In genomic region chr12:49092086-49092815, GRCh38 we compare ENCODE assay signal across 1 cellular context.
A peak's percentile ranks its signal among the peaks of the same experiment; 100 is the strongest.
TF ChIP-seq lines count a peak whose summit lies in the region.

No MANE protein-coding gene starts in this region.

TF ChIP-seq in HepG2, 621 proteins besides CTCF, POLR2A, EP300 and RAD21 (continued from another document and continues in another):
- TF ChIP-seq SRF (IDR thresholded peaks at IDR 0.05; ENCODE audit: low read depth, low read length) (no peak), ZSCAN30 (CRISPR knock-in tag; IDR thresholded peaks at IDR 0.05) (no peak), MTF1 (CRISPR knock-in tag; IDR thresholded peaks at IDR 0.05) (no peak), ZNF546 (CRISPR knock-in tag; conservative IDR thresholded peaks at IDR 0.05) (no peak), STAG1 (CRISPR knock-in tag; IDR thresholded peaks at IDR 0.05) (peak; percentile 54), ZNF280B (CRISPR knock-in tag; IDR thresholded peaks at IDR 0.05; ENCODE audit: borderline replicate concordance) (no peak), ZMYM4 (CRISPR knock-in tag; IDR thresholded peaks at IDR 0.05) (no peak), ZNF251 (CRISPR knock-in tag; IDR thresholded peaks at IDR 0.05) (no peak), BRCA1 (CRISPR knock-in tag; IDR thresholded peaks at IDR 0.05) (no peak), ZNF224 (CRISPR knock-in tag; IDR thresholded peaks at IDR 0.05) (no peak), ZBTB34 (CRISPR knock-in tag; IDR thresholded peaks at IDR 0.05) (no peak), ZSCAN9 (CRISPR knock-in tag; IDR thresholded peaks at IDR 0.05; ENCODE audit: borderline replicate concordance) (no peak), HNF1A (IDR thresholded peaks at IDR 0.05; ENCODE audit: low read depth) (no peak), HNF1A (CRISPR knock-in tag; IDR thresholded peaks at IDR 0.05; ENCODE audit: borderline replicate concordance) (no peak), TBX3 (IDR thresholded peaks at IDR 0.05; ENCODE audit: borderline replicate concordance) (no peak), REL (CRISPR knock-in tag; conservative IDR thresholded peaks at IDR 0.05) (no peak), ZFP82 (CRISPR knock-in tag; IDR thresholded peaks at IDR 0.05; ENCODE audit: borderline replicate concordance) (0 out of 2 replicates have a peak, but pooled peaks have one; percentile 42), EED (CRISPR knock-in tag; IDR thresholded peaks at IDR 0.05) (no peak), HOXD1 (CRISPR knock-in tag; IDR thresholded peaks at IDR 0.05) (no peak), ZNF354B (CRISPR knock-in tag; IDR thresholded peaks at IDR 0.05) (no peak), CHD4 (IDR thresholded peaks at IDR 0.05; ENCODE audit: borderline replicate concordance, low read length) (no peak), ZNF382 (CRISPR knock-in tag; IDR thresholded peaks at IDR 0.05; ENCODE audit: borderline replicate concordance) (no peak)
- TF ChIP-seq, protein P1, sequence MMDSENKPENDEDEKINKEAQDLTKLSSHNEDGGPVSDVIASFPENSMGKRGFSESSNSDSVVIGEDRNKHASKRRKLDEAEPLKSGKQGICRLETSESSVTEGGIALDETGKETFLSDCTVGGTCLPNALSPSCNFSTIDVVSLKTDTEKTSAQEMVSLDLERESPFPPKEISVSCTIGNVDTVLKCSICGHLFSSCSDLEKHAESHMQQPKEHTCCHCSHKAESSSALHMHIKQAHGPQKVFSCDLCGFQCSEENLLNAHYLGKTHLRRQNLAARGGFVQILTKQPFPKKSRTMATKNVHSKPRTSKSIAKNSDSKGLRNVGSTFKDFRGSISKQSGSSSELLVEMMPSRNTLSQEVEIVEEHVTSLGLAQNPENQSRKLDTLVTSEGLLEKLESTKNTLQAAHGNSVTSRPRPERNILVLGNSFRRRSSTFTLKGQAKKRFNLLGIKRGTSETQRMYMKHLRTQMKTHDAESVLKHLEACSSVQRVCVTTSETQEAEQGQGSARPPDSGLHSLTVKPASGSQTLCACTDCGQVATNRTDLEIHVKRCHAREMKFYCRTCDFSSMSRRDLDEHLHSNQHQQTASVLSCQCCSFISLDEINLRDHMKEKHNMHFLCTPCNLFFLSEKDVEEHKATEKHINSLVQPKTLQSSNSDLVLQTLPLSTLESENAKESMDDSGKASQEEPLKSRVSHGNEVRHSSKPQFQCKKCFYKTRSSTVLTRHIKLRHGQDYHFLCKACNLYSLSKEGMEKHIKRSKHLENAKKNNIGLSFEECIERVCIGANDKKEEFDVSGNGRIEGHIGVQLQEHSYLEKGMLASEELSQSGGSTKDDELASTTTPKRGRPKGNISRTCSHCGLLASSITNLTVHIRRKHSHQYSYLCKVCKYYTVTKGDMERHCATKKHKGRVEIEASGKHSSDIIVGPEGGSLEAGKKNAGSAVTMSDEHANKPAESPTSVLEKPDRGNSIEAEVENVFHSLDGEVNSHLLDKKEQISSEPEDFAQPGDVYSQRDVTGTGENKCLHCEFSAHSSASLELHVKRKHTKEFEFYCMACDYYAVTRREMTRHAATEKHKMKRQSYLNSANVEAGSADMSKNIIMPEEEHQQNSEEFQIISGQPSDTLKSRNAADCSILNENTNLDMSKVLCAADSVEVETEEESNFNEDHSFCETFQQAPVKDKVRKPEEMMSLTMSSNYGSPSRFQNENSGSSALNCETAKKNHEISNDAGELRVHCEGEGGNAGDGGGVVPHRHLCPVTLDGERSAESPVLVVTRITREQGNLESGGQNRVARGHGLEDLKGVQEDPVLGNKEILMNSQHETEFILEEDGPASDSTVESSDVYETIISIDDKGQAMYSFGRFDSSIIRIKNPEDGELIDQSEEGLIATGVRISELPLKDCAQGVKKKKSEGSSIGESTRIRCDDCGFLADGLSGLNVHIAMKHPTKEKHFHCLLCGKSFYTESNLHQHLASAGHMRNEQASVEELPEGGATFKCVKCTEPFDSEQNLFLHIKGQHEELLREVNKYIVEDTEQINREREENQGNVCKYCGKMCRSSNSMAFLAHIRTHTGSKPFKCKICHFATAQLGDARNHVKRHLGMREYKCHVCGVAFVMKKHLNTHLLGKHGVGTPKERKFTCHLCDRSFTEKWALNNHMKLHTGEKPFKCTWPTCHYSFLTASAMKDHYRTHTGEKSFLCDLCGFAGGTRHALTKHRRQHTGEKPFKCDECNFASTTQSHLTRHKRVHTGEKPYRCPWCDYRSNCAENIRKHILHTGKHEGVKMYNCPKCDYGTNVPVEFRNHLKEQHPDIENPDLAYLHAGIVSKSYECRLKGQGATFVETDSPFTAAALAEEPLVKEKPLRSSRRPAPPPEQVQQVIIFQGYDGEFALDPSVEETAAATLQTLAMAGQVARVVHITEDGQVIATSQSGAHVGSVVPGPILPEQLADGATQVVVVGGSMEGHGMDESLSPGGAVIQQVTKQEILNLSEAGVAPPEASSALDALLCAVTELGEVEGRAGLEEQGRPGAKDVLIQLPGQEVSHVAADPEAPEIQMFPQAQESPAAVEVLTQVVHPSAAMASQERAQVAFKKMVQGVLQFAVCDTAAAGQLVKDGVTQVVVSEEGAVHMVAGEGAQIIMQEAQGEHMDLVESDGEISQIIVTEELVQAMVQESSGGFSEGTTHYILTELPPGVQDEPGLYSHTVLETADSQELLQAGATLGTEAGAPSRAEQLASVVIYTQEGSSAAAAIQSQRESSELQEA (CRISPR knock-in tag; IDR thresholded peaks at IDR 0.05; ENCODE audit: not compliant biosample characterization): no peak
- TF ChIP-seq, protein P2, sequence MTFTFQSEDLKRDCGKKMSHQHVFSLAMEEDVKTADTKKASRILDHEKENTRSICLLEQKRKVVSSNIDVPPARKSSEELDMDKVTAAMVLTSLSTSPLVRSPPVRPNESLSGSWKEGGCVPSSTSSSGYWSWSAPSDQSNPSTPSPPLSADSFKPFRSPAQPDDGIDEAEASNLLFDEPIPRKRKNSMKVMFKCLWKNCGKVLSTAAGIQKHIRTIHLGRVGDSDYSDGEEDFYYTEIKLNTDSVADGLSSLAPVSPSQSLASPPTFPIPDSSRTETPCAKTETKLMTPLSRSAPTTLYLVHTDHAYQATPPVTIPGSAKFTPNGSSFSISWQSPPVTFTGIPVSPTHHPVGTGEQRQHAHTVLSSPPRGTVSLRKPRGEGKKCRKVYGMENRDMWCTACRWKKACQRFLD (CRISPR knock-in tag; IDR thresholded peaks at IDR 0.05; ENCODE audit: borderline replicate concordance): no peak
- TF ChIP-seq, protein P3, sequence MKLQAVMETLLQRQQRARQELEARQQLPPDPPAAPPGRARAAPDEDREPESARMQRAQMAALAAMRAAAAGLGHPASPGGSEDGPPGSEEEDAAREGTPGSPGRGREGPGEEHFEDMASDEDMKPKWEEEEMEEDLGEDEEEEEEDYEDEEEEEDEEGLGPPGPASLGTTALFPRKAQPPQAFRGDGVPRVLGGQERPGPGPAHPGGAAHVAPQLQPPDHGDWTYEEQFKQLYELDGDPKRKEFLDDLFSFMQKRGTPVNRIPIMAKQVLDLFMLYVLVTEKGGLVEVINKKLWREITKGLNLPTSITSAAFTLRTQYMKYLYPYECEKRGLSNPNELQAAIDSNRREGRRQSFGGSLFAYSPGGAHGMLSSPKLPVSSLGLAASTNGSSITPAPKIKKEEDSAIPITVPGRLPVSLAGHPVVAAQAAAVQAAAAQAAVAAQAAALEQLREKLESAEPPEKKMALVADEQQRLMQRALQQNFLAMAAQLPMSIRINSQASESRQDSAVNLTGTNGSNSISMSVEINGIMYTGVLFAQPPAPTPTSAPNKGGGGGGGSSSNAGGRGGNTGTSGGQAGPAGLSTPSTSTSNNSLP (IDR thresholded peaks at IDR 0.05; ENCODE audit: low read depth, low read length): no peak
- TF ChIP-seq, protein P4, sequence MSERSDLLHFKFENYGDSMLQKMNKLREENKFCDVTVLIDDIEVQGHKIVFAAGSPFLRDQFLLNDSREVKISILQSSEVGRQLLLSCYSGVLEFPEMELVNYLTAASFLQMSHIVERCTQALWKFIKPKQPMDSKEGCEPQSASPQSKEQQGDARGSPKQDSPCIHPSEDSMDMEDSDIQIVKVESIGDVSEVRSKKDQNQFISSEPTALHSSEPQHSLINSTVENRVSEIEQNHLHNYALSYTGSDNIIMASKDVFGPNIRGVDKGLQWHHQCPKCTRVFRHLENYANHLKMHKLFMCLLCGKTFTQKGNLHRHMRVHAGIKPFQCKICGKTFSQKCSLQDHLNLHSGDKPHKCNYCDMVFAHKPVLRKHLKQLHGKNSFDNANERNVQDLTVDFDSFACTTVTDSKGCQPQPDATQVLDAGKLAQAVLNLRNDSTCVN (CRISPR knock-in tag; IDR thresholded peaks at IDR 0.05; ENCODE audit: borderline replicate concordance): 0 out of 2 replicates have a peak, but pooled peaks have one; percentile 26
- TF ChIP-seq, protein P5, sequence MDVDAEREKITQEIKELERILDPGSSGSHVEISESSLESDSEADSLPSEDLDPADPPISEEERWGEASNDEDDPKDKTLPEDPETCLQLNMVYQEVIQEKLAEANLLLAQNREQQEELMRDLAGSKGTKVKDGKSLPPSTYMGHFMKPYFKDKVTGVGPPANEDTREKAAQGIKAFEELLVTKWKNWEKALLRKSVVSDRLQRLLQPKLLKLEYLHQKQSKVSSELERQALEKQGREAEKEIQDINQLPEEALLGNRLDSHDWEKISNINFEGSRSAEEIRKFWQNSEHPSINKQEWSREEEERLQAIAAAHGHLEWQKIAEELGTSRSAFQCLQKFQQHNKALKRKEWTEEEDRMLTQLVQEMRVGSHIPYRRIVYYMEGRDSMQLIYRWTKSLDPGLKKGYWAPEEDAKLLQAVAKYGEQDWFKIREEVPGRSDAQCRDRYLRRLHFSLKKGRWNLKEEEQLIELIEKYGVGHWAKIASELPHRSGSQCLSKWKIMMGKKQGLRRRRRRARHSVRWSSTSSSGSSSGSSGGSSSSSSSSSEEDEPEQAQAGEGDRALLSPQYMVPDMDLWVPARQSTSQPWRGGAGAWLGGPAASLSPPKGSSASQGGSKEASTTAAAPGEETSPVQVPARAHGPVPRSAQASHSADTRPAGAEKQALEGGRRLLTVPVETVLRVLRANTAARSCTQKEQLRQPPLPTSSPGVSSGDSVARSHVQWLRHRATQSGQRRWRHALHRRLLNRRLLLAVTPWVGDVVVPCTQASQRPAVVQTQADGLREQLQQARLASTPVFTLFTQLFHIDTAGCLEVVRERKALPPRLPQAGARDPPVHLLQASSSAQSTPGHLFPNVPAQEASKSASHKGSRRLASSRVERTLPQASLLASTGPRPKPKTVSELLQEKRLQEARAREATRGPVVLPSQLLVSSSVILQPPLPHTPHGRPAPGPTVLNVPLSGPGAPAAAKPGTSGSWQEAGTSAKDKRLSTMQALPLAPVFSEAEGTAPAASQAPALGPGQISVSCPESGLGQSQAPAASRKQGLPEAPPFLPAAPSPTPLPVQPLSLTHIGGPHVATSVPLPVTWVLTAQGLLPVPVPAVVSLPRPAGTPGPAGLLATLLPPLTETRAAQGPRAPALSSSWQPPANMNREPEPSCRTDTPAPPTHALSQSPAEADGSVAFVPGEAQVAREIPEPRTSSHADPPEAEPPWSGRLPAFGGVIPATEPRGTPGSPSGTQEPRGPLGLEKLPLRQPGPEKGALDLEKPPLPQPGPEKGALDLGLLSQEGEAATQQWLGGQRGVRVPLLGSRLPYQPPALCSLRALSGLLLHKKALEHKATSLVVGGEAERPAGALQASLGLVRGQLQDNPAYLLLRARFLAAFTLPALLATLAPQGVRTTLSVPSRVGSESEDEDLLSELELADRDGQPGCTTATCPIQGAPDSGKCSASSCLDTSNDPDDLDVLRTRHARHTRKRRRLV (CRISPR knock-in tag; IDR thresholded peaks at IDR 0.05): no peak
